ENCODE assay signal across 15 cellular contexts in the genomic region with DNA sequence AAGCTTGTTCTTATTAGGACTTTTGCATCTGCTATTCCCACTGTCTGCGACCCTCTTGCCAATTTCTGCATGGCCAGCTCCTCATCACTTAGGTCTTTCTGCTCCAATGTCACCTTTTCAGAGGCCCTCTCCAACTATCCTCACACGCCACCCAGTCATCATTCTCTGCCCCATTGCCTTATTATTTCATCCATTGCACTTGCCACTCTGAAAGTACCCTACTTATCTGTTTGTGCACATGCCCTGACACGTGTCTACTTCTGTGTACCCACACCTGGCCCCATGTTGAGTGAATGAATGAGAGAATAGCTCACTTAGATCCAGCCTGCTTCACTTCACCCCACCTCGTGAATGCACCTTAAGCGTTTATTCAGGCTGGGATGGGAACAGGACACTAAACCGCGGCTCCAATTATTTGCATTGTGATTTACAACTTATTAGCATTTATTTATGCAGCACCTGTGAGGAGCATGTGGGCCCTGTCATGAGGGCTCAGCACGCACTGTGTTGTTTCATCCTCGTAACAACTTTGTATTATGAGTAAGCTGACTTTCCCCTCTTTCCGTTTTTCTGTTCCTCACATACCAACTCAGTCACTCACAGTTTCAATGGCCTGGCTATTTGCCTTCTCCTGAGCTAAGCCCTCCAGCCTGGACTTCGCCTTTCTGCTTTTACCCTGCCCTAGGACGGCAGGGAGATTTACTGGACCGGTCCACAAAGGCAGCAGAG.
A peak's percentile ranks its signal among the peaks of the same experiment; 100 is the strongest.
DNase-seq lines count a peak whose midpoint lies in the region; ATAC-seq and TF ChIP-seq lines count a peak whose summit lies in the region.
"Had no signal": no experiment of that assay in that cellular context is flagged by ENCODE, and none has a peak within 500 bp of the region (broad histone marks: within the 10 kb centered on the region; RNA-seq: fewer than 3 reads in every experiment).

No MANE protein-coding gene starts in this region.

- no peak for TF ChIP-seq CTCF in epithelial cell of esophagus (IDR thresholded peaks at IDR 0.05; ENCODE audit: insufficient read depth, low read depth, low read length, missing control alignments)

- H3K36me3 ChIP-seq in skeletal muscle satellite cell (ENCODE audit: insufficient read depth, low read length) = no peaks in the 10 kb centered on the region
- H3K36me3 ChIP-seq: cardiac muscle cell, HAP-1, suprapubic skin had no signal

- peaks cover 24% of the 10 kb centered on the region for H3K4me1 ChIP-seq in skeletal muscle satellite cell (ENCODE audit: control insufficient read depth, insufficient read depth, low read length)
- H3K4me1 ChIP-seq: HAP-1, suprapubic skin had no signal

- no peaks in the 10 kb centered on the region for H3K9me3 ChIP-seq in skeletal muscle satellite cell (replicated peaks; ENCODE audit: low read length)
- H3K9me3 ChIP-seq: HAP-1, suprapubic skin had no signal

- DNase-seq in GM04503 (ENCODE audit: low read depth) = peak; percentile 54
- peak; percentile 98 to 99 for DNase-seq in NCI-H526 (lab: John Stamatoyannopoulos, UW)
- peak; percentile 5 for DNase-seq in epithelial cell of esophagus (ENCODE audit: low read depth)
- DNase-seq in AML-193 (lab: John Stamatoyannopoulos, UW) = no peak
- DNase-seq: activated CD4-positive, alpha-beta T cell treated with anti-CD3 and anti-CD28 coated beads, Interleukin-2, amount 50 U/mL, for 4 hours; activated effector memory CD4-positive, alpha-beta T cell treated with Interleukin-2 at 50 U/mL for 16 hours; erythroblast; T-helper 17 cell had no signal

- H3K4me3 ChIP-seq in epithelial cell of esophagus (ENCODE audit: low read length) = no peak overlapping the region
- H3K4me3 ChIP-seq in skeletal muscle satellite cell (ENCODE audit: low read length) = no peak overlapping the region
- H3K4me3 ChIP-seq: cardiac muscle cell, HAP-1, suprapubic skin had no signal

- H3K4me2 ChIP-seq in skeletal muscle satellite cell (ENCODE audit: low read length) = peak overlapping the region; percentile 63

- H3K9ac ChIP-seq in skeletal muscle satellite cell (ENCODE audit: low read depth, low read length) = peak overlapping the region; percentile 60

- H3K27me3 ChIP-seq in skeletal muscle satellite cell (ENCODE audit: control insufficient read depth, insufficient read depth, low read length) = no peaks in the 10 kb centered on the region
- H3K27me3 ChIP-seq: cardiac muscle cell, suprapubic skin had no signal

- ATAC-seq in HG02759 (IDR thresholded peaks at IDR 0.05; ENCODE audit: unreplicated experiment) (no peak), HG03196 (IDR thresholded peaks at IDR 0.05; ENCODE audit: unreplicated experiment) (no peak)
- ATAC-seq: Panc1, T-helper 17 cell had no signal

Comparison
In these comparisons a context has a peak if more than half of its experiments do, and no peak if none do; other contexts are left out.
1. DNase-seq: peak in GM04503 (single experiment), NCI-H526 (2 of 2) and epithelial cell of esophagus (single experiment); none in AML-193 (0 of 2).